ENCODE assay signal across 10 cellular contexts in genomic region chr5:112004867-112005532, GRCh38.
DNase-seq lines count a peak whose midpoint lies in the region; ATAC-seq and TF ChIP-seq lines count a peak whose summit lies in the region.
"Had no signal": no experiment of that assay in that cellular context is flagged by ENCODE, and none has a peak within 500 bp of the region (broad histone marks: within the 10 kb centered on the region; RNA-seq: fewer than 3 reads in every experiment).

No MANE protein-coding gene starts in this region.

- DNase-seq in CD1c-positive myeloid dendritic cell (ENCODE audit: extremely low spot score) (peak; percentile 38), brain microvascular endothelial cell (peak; percentile 83), germinal center (ENCODE audit: low spot score) (no peak), GM19238 (ENCODE audit: insufficient read length, low spot score) (no peak), KG1 (lab: John Stamatoyannopoulos, UW) (no peak)
- DNase-seq in effector CD4-positive, alpha-beta T cell, result no peak

- H3K27ac ChIP-seq in brain microvascular endothelial cell, result peak overlapping the region; percentile 96
- H3K27ac ChIP-seq: SK-N-MC had no signal

- no peaks in the 10 kb centered on the region for H3K36me3 ChIP-seq in brain microvascular endothelial cell (replicated peaks)

- no peaks in the 10 kb centered on the region for H3K27me3 ChIP-seq in brain microvascular endothelial cell (replicated peaks)

- ATAC-seq in GM19452 (IDR thresholded peaks at IDR 0.05; ENCODE audit: unreplicated experiment), result peak; percentile 81
- peak; percentile 68 for ATAC-seq in HG03097 (IDR thresholded peaks at IDR 0.05; ENCODE audit: low FRiP score, unreplicated experiment)
- ATAC-seq: HepG2 had no signal

- TF ChIP-seq CTCF in brain microvascular endothelial cell (IDR thresholded peaks at IDR 0.05; ENCODE audit: low read depth, low read length, missing control alignments), result no peak

- in situ Hi-C loops in brain microvascular endothelial cell (cut with HindIII; ENCODE audit: low pct_ligation_motif_present, low sequenced_read_pairs), result no loop called here

- no peak overlapping the region for H3K4me3 ChIP-seq in brain microvascular endothelial cell (ENCODE audit: low read depth, low read length)
- H3K4me3 ChIP-seq: SK-N-MC had no signal

Comparison
In these comparisons a context has a peak if more than half of its experiments do, and no peak if none do; other contexts are left out.
1. DNase-seq: peak in CD1c-positive myeloid dendritic cell (single experiment) and brain microvascular endothelial cell (single experiment); none in effector CD4-positive, alpha-beta T cell (single experiment), germinal center (single experiment), GM19238 (single experiment) and KG1 (single experiment).